ENCODE assay signal across 27 cellular contexts in the genomic region with DNA sequence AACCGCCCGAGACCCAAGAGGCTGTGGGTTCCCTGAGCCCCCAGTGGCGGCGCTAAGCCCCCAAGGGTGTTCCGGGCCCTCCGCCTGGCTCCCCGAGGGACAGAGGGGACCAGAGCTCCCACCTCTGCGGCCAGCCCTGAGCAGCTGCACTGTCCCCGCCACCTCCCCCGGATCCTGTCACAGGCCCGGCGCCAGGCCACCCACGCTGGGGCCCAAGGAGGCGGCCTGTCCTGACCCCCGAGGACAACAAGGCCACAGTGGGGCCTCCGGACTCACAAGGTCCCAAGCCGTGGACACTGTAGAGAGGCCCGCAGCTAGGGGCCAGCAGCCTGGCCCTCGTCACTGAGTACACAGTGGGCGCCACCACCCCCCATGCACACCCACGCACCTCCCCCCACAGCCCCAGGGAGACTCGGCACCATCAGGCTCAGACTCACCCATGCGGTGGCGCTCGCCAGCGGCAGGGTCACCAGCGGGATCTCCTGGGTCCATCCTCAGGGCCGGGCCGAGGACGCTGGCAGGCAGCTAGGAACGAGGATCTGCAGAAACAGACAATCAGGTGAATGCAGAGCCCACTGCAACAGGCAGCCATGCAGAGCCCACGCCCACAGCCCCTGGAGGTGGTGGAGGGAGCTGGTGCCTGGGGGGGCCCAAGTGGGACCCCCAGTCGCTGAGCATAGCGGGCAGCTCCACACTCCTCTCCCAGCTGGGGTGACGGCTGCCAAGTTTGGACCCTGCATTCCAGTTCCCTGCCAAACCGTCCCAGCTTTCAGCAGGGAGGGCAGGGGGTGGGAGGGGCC. TPM values are rescaled to one million over a fixed set of nuclear protein-coding genes. Genes with fewer than 3 reads are reported as not detected.
DNase-seq lines count a peak whose midpoint lies in the region; ATAC-seq, FAIRE-seq and TF ChIP-seq lines count a peak whose summit lies in the region.
"Had no signal": no experiment of that assay in that cellular context is flagged by ENCODE, and none has a peak within 500 bp of the region (broad histone marks: within the 10 kb centered on the region; RNA-seq: fewer than 3 reads in every experiment).

No MANE protein-coding gene starts in this region.

- H3K27ac ChIP-seq in right atrium auricular region: no peak overlapping the region
- H3K27ac ChIP-seq in neural progenitor cell: no peak overlapping the region
- H3K27ac ChIP-seq: GM23248 had no signal

- peaks cover 6% of the 10 kb centered on the region for H3K27me3 Mint-ChIP-seq in neural progenitor cell (ENCODE audit: insufficient read depth, low read depth)
- H3K27me3 Mint-ChIP-seq in activated CD4-positive, alpha-beta T cell treated with anti-CD3 and anti-CD28 coated beads, Interleukin-2, amount 10 ng/mL, durations not matched to agents 24 days and 14 days: no peaks in the 10 kb centered on the region
- H3K27me3 Mint-ChIP-seq: CD4-positive, CD25-positive, alpha-beta regulatory T cell; CD8-positive, alpha-beta memory T cell had no signal

- no peaks in the 10 kb centered on the region for H3K79me2 ChIP-seq in neural progenitor cell (ENCODE audit: low read depth)

- peaks cover 6% of the 10 kb centered on the region for H3K4me1 Mint-ChIP-seq in neural progenitor cell
- H3K4me1 Mint-ChIP-seq in activated CD4-positive, alpha-beta T cell treated with anti-CD3 and anti-CD28 coated beads, Interleukin-2, amount 10 ng/mL, durations not matched to agents 24 days and 14 days: peaks cover 8% of the 10 kb centered on the region

- H3K4me2 ChIP-seq in neural progenitor cell: no peak overlapping the region

- no peak overlapping the region for H3K27ac Mint-ChIP-seq in neural progenitor cell
- H3K27ac Mint-ChIP-seq in activated CD4-positive, alpha-beta T cell treated with anti-CD3 and anti-CD28 coated beads, Interleukin-2, amount 10 ng/mL, durations not matched to agents 24 days and 14 days: no peak overlapping the region
- H3K27ac Mint-ChIP-seq: CD4-positive, CD25-positive, alpha-beta regulatory T cell; CD8-positive, alpha-beta memory T cell; HFFc6 had no signal

- H3K4me3 ChIP-seq in right atrium auricular region: no peak overlapping the region
- no peak overlapping the region for H3K4me3 ChIP-seq in NT2/D1 (ENCODE audit: insufficient read length, low read depth)
- H3K4me3 ChIP-seq in neural progenitor cell: no peak overlapping the region
- H3K4me3 ChIP-seq: GM12878, GM23248 had no signal

- H2AFZ ChIP-seq in neural progenitor cell (replicated peaks): no peak overlapping the region
- H2AFZ ChIP-seq: GM23248 had no signal

- H3K27me3 ChIP-seq in right atrium auricular region (no peaks in the 10 kb centered on the region), NT2/D1 (ENCODE audit: insufficient read depth, insufficient read length) (no peaks in the 10 kb centered on the region), neural progenitor cell (no peaks in the 10 kb centered on the region)

- no peak overlapping the region for H3K4me3 Mint-ChIP-seq in neural progenitor cell
- no peak overlapping the region for H3K4me3 Mint-ChIP-seq in activated CD4-positive, alpha-beta T cell treated with anti-CD3 and anti-CD28 coated beads, Interleukin-2, amount 10 ng/mL, durations not matched to agents 24 days and 14 days
- H3K4me3 Mint-ChIP-seq: CD4-positive, CD25-positive, alpha-beta regulatory T cell; CD8-positive, alpha-beta memory T cell; HFFc6 had no signal

- H3F3A ChIP-seq in neural progenitor cell (ENCODE audit: low read depth): no peaks in the 10 kb centered on the region

- peaks cover 14% of the 10 kb centered on the region for H3K36me3 Mint-ChIP-seq in neural progenitor cell
- H3K36me3 Mint-ChIP-seq in activated CD4-positive, alpha-beta T cell treated with anti-CD3 and anti-CD28 coated beads, Interleukin-2, amount 10 ng/mL, durations not matched to agents 24 days and 14 days (ENCODE audit: low read depth): no peaks in the 10 kb centered on the region

- FAIRE-seq in GM12892 (lab: Jason Lieb, UNC): no peak
- FAIRE-seq: GM12878, GM19239, H54, HTR-8/SVneo had no signal

- intact Hi-C loops in left cardiac atrium (cut with DNase I): no loop called here
- intact Hi-C loops in activated CD4-positive, alpha-beta T cell treated with anti-CD3 and anti-CD28 coated beads, Interleukin-2, amount 10 ng/mL, durations not matched to agents 24 days and 14 days (cut with micrococcal nuclease): no loop called here

- no peaks in the 10 kb centered on the region for H3K36me3 ChIP-seq in right atrium auricular region
- peaks cover 3% of the 10 kb centered on the region for H3K36me3 ChIP-seq in NT2/D1 (ENCODE audit: insufficient read depth, insufficient read length, low read length)
- no peaks in the 10 kb centered on the region for H3K36me3 ChIP-seq in neural progenitor cell

- H3K4me1 ChIP-seq in right atrium auricular region (no peaks in the 10 kb centered on the region), NT2/D1 (ENCODE audit: insufficient read depth, insufficient read length) (peaks cover 16% of the 10 kb centered on the region), neural progenitor cell (no peaks in the 10 kb centered on the region)

- DNase-seq in left cardiac atrium (peak; percentile 12), right atrium auricular region (ENCODE audit: low spot score) (no peak), NT2/D1 (ENCODE audit: low read depth, low spot score) (no peak), neural progenitor cell (ENCODE audit: low spot score) (peak; percentile 1), putamen (ENCODE audit: low spot score) (no peak), GM12892 (ENCODE audit: insufficient read length) (no peak)
- DNase-seq in activated CD4-positive, alpha-beta T cell treated with anti-CD3 and anti-CD28 coated beads, Interleukin-2, amount 10 ng/mL, durations not matched to agents 24 days and 14 days: no peak
- DNase-seq: 8988T; C1 segment of cervical spinal cord; CD4-positive, CD25-positive, alpha-beta regulatory T cell; CD8-positive, alpha-beta memory T cell; COR-L47; DMS 273 treated with DMSO at 0.1 percent for 48 hours; DMS53; DND-41; EL; GM23248; HCEC 1CT; HFFc6; IMR-90 had no signal

- H4K20me1 ChIP-seq in neural progenitor cell (ENCODE audit: low read depth): no peaks in the 10 kb centered on the region

- ATAC-seq in left cardiac atrium: no peak
- ATAC-seq: GM12878 had no signal

- TF ChIP-seq CTCF in right atrium auricular region (IDR thresholded peaks at IDR 0.05) (no peak), neural progenitor cell (IDR thresholded peaks at IDR 0.05) (no peak)

- no peak for TF ChIP-seq POLR2A in GM12892 (IDR thresholded peaks at IDR 0.05; ENCODE audit: low read depth, low read length)

- H3K9me3 ChIP-seq in right atrium auricular region: no peaks in the 10 kb centered on the region
- no peaks in the 10 kb centered on the region for H3K9me3 ChIP-seq in NT2/D1 (ENCODE audit: insufficient read depth, low read length)
- H3K9me3 ChIP-seq in neural progenitor cell (ENCODE audit: low read depth): no peaks in the 10 kb centered on the region

- H3K9me3 Mint-ChIP-seq in neural progenitor cell: peaks cover 4% of the 10 kb centered on the region
- no peaks in the 10 kb centered on the region for H3K9me3 Mint-ChIP-seq in activated CD4-positive, alpha-beta T cell treated with anti-CD3 and anti-CD28 coated beads, Interleukin-2, amount 10 ng/mL, durations not matched to agents 24 days and 14 days
- H3K9me3 Mint-ChIP-seq: CD4-positive, CD25-positive, alpha-beta regulatory T cell; CD8-positive, alpha-beta memory T cell had no signal

- peak overlapping the region; percentile 1 for H3K9ac ChIP-seq in NT2/D1 (ENCODE audit: insufficient read length, low read depth)
- H3K9ac ChIP-seq in neural progenitor cell: no peak overlapping the region
- H3K9ac ChIP-seq: GM23248 had no signal

RNA-seq across cellular contexts. Expression of a gene that starts 27.9 kb away (rescaled TPM):
- total RNA-seq in left cardiac atrium (10 to 100 TPM in 1 of 2 donors, 1 to 10 TPM in 1; 8.0 to 11.7 TPM), right atrium auricular region (1 to 10 TPM; 5.9 to 6.0 TPM), neural progenitor cell (ENCODE audit: low replicate concordance) (4.7 and 25.1 TPM in 2 replicates)
- 3.9 TPM for polyA plus RNA-seq in GM12892 (2012; ENCODE audit: missing spikeins)
- 4.4 and 5.2 TPM in 2 replicates for total RNA-seq in activated CD4-positive, alpha-beta T cell treated with anti-CD3 and anti-CD28 coated beads, Interleukin-2, amount 10 ng/mL, durations not matched to agents 24 days and 14 days

RNA-seq across cellular contexts. Expression of a gene that starts 28.1 kb away (rescaled TPM):
- total RNA-seq in left cardiac atrium (1 to 10 TPM; 2.5 to 5.3 TPM), right atrium auricular region (1 to 10 TPM in 1 of 2 donors, under 1 TPM in 1; 0.94 to 3.4 TPM), neural progenitor cell (ENCODE audit: low replicate concordance) (0.39 and 0.65 TPM in 2 replicates)
- polyA plus RNA-seq in GM12892 (2012; ENCODE audit: missing spikeins): not detected
- total RNA-seq in activated CD4-positive, alpha-beta T cell treated with anti-CD3 and anti-CD28 coated beads, Interleukin-2, amount 10 ng/mL, durations not matched to agents 24 days and 14 days: 0.30 and 0.36 TPM in 2 replicates
- total RNA-seq: G401, GM12878, IMR-90 had no signal

RNA-seq across cellular contexts. Expression of a gene that starts 46.1 kb away (rescaled TPM):
- total RNA-seq in left cardiac atrium (not detected), right atrium auricular region (not detected), neural progenitor cell (ENCODE audit: low replicate concordance) (not detected in 2 replicates)
- not detected for polyA plus RNA-seq in GM12892 (2012; ENCODE audit: missing spikeins)
- not detected in 2 replicates for total RNA-seq in activated CD4-positive, alpha-beta T cell treated with anti-CD3 and anti-CD28 coated beads, Interleukin-2, amount 10 ng/mL, durations not matched to agents 24 days and 14 days
- total RNA-seq: A673; CD4-positive, CD25-positive, alpha-beta regulatory T cell; CD8-positive, alpha-beta memory T cell; GM12878; GM23248; HFFc6; IMR-90 had no signal
- polyA plus RNA-seq: AG04450; CD4-positive, CD25-positive, alpha-beta regulatory T cell; CD8-positive, alpha-beta memory T cell; GM12878; GM23248 had no signal

Comparison
In these comparisons a context has a peak if more than half of its experiments do, and no peak if none do; other contexts are left out.
1. DNase-seq: peak in left cardiac atrium (single experiment) and neural progenitor cell (single experiment); none in right atrium auricular region (single experiment), NT2/D1 (single experiment), putamen (single experiment), GM12892 (single experiment) and activated CD4-positive, alpha-beta T cell treated with anti-CD3 and anti-CD28 coated beads, Interleukin-2, amount 10 ng/mL, durations not matched to agents 24 days and 14 days (single experiment).